ENCODE assay signal across 8 cellular contexts in genomic region chr1:24502168-24503002, GRCh38. TPM values are rescaled to one million over a fixed set of nuclear protein-coding genes. Genes with fewer than 3 reads are reported as not detected.
DNase-seq lines count a peak whose midpoint lies in the region; ATAC-seq, FAIRE-seq and TF ChIP-seq lines count a peak whose summit lies in the region.

TSS of gene RCAN3 (plus strand) at chr1:24502836. CDS start at chr1:24514373, 11,537 bp downstream.

- no peaks in the 10 kb centered on the region for H3K9me1 ChIP-seq in keratinocyte (ENCODE audit: control insufficient read depth, extremely low read depth, insufficient read depth, low read length)

- peak within 1 kb of the TSS; percentile 79 for H3K27ac ChIP-seq in keratinocyte (ENCODE audit: control insufficient read depth, insufficient read depth, low read length)

- H3K4me2 ChIP-seq in keratinocyte (ENCODE audit: control insufficient read depth, extremely low read depth, insufficient read depth, low read depth, low read length) = peak within 1 kb of the TSS; percentile 87

- peaks cover 12% of the 10 kb centered on the region for H3K79me2 ChIP-seq in keratinocyte (ENCODE audit: control insufficient read depth, insufficient read depth, low read length)

- H4K20me1 ChIP-seq in keratinocyte (ENCODE audit: control insufficient read depth, extremely low read depth, insufficient read depth, low read length) = no peaks in the 10 kb centered on the region

- peaks cover 16% of the 10 kb centered on the region for H3K4me1 ChIP-seq in keratinocyte (ENCODE audit: control insufficient read depth, extremely low read depth, insufficient read depth, low read length)

- H3K4me3 ChIP-seq in keratinocyte (ENCODE audit: control insufficient read depth in 2 of 3, extremely low read depth in 1 of 3, insufficient read depth in 2 of 3, low read depth in 1 of 3, low read length in 3 of 3) = peak within 1 kb of the TSS; percentile 54 to 94 (median 88)

- H3K9ac ChIP-seq in keratinocyte (ENCODE audit: control insufficient read depth, extremely low read depth, insufficient read depth, low read length) = peak within 1 kb of the TSS; percentile 87

- H2AFZ ChIP-seq in keratinocyte (ENCODE audit: control insufficient read depth, low read length) = peak within 1 kb of the TSS; percentile 85

- dilution Hi-C loops in keratinocyte (cut with MboI; ENCODE audit: extremely low pct_ligation_motif_present, low sequenced_read_pairs) = no loop called here

- DNase-seq in EL = peak; percentile 89
- peak; percentile 78 for DNase-seq in NCI-H460 (ENCODE audit: extremely low read depth, low read depth)
- peak; percentile 80 for DNase-seq in activated CD4-positive, alpha-beta T cell treated with anti-CD3 and anti-CD28 coated beads for 1 hour
- peak; percentile 73 for DNase-seq in cerebellar cortex (ENCODE audit: low spot score)
- peak; percentile 15 for DNase-seq in keratinocyte (ENCODE audit: low read depth, low spot score)
- DNase-seq in stimulated activated CD4-positive, alpha-beta T cell treated with anti-CD3 and anti-CD28 coated beads, Interleukin-12 subunit alpha, Interleukin-12 subunit beta, amount 100 ng/mL, for 4 hours = peak; percentile 89

- ATAC-seq in HG03139 (IDR thresholded peaks at IDR 0.05; ENCODE audit: unreplicated experiment) = peak; percentile 48
- ATAC-seq in GM21447 (IDR thresholded peaks at IDR 0.05; ENCODE audit: unreplicated experiment) = no peak

- H3K36me3 ChIP-seq in keratinocyte (ENCODE audit: control insufficient read depth in 2 of 2, extremely low read depth in 1 of 2, insufficient read depth in 2 of 2, low read length in 2 of 2) = no peaks in the 10 kb centered on the region

- no peaks in the 10 kb centered on the region for H3K9me3 ChIP-seq in keratinocyte (ENCODE audit: control insufficient read depth, low read depth, low read length)

- TF ChIP-seq CTCF in keratinocyte (optimal IDR thresholded peaks at IDR 0.05 in 1 of 3, IDR thresholded peaks at IDR 0.05 in 1 of 3, conservative IDR thresholded peaks at IDR 0.05 in 1 of 3; ENCODE audit: extremely low read depth in 1 of 3, insufficient read depth in 2 of 3, low read length in 3 of 3) = no peak

- FAIRE-seq in keratinocyte (lab: Jason Lieb, UNC) = no peak

- H3K27me3 ChIP-seq in keratinocyte (ENCODE audit: control insufficient read depth, extremely low read depth, insufficient read depth, low read length) = no peaks in the 10 kb centered on the region

RNA-seq across cellular contexts. Expression of gene RCAN3, which starts in this region (rescaled TPM):
- total RNA-seq in NCI-H460 (2014; rRNA removed; shearing (Covaris generic)) = 34.6 and 36.7 TPM in 2 replicates
- polyA plus RNA-seq in NCI-H460 (2014; cell fraction: nucleus; rRNA removed) = 8.3 and 15.2 TPM in 2 replicates
- 7.9 to 22.1 TPM (median 13.8 TPM) in 3 replicates for polyA plus RNA-seq in keratinocyte
- polyA plus RNA-seq in keratinocyte (2011; ENCODE audit: low read depth) = 13.6 TPM
- polyA plus RNA-seq in keratinocyte (2011; cell fraction: cytosol; rRNA removed) = 15.7 and 17.4 TPM in 2 replicates
- polyA plus RNA-seq in keratinocyte (2011; cell fraction: nucleus; rRNA removed) = 14.9 and 16.2 TPM in 2 replicates
- 6.5 and 12.7 TPM in 2 replicates for polyA plus RNA-seq in keratinocyte (2012; ENCODE audit: low replicate concordance)
- polyA minus RNA-seq in keratinocyte = 14.0 to 16.4 TPM (median 16.3 TPM) in 3 replicates
- polyA minus RNA-seq in keratinocyte (2011; cell fraction: cytosol; rRNA and poly(A)+ RNA removed) = 13.4 TPM
- 6.5 and 17.7 TPM in 2 replicates for polyA minus RNA-seq in keratinocyte (2011; cell fraction: nucleus; rRNA and poly(A)+ RNA removed)

Comparison
In these comparisons a context has a peak if more than half of its experiments do, and no peak if none do; other contexts are left out.
1. DNase-seq: peak in every context shown above with its lines; median percentile 89 in EL; 89 in stimulated activated CD4-positive, alpha-beta T cell treated with anti-CD3 and anti-CD28 coated beads, Interleukin-12 subunit alpha, Interleukin-12 subunit beta, amount 100 ng/mL, for 4 hours; 80 in activated CD4-positive, alpha-beta T cell treated with anti-CD3 and anti-CD28 coated beads for 1 hour; 78 in NCI-H460; 73 in cerebellar cortex; 15 in keratinocyte.